ENCODE assay signal across 1 cellular context in genomic region chr2:10296142-10296541, GRCh38.
TF ChIP-seq lines count a peak whose summit lies in the region.

No MANE protein-coding gene starts in this region.

TF ChIP-seq in IMR-90, 13 proteins besides CTCF, POLR2A, EP300 and RAD21 (continued from another document):
- TF ChIP-seq ELK1 (IDR thresholded peaks at IDR 0.05; ENCODE audit: borderline replicate concordance, low read depth, low read length), result no peak
- TF ChIP-seq SMC3 (IDR thresholded peaks at IDR 0.05; ENCODE audit: low read depth, low read length), result no peak
- no peak for TF ChIP-seq USF2 (IDR thresholded peaks at IDR 0.05; ENCODE audit: low read depth, low read length)
- TF ChIP-seq BHLHE40 (IDR thresholded peaks at IDR 0.05; ENCODE audit: low read depth, low read length), result no peak
- TF ChIP-seq CHD1 (IDR thresholded peaks at IDR 0.05; ENCODE audit: low read depth, low read length), result no peak
- no peak for TF ChIP-seq FOS (IDR thresholded peaks at IDR 0.05; ENCODE audit: low read depth, low read length)
- no peak for TF ChIP-seq RCOR1 (IDR thresholded peaks at IDR 0.05; ENCODE audit: insufficient replicate concordance, low read length)
- TF ChIP-seq MXI1 (IDR thresholded peaks at IDR 0.05; ENCODE audit: borderline replicate concordance, low read depth, low read length), result no peak
- TF ChIP-seq RFX5 (IDR thresholded peaks at IDR 0.05; ENCODE audit: low read depth, low read length), result no peak
